23 cellular contexts compared by ENCODE assay signal in the genomic region with DNA sequence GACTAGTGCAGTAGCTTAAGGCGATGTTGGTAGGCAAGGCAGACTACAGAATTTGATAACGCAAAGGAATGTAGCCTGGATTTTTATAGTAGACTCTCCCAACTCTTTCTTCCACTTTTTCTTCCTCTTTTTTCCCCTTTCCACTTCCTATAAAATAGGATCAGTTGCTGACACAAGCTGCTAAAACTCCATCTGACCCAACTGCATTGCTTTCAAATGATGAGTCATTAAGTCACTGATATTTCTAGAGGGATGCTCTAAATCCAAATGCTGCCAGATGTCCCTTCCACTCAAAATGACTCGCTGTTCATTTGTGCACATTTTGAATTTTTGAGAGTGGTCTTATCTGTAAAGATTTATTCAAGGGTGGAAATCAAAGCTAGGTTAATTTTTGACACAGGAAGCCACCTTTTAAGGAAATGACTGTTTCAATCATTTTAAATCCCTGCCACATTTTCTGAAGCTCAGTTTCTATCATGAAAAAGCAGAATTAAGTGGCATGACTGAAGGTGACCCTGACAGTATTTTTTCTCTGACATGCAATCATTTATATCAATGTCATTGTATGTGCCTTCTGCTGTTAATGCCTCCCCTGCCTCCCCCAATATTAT. TPM values are rescaled to one million over a fixed set of nuclear protein-coding genes. Genes with fewer than 3 reads are reported as not detected.
DNase-seq lines count a peak whose midpoint lies in the region; ATAC-seq, FAIRE-seq and TF ChIP-seq lines count a peak whose summit lies in the region.
"Had no signal": no experiment of that assay in that cellular context is flagged by ENCODE, and none has a peak within 500 bp of the region (broad histone marks: within the 10 kb centered on the region; RNA-seq: fewer than 3 reads in every experiment).

No MANE protein-coding gene starts in this region.

- FAIRE-seq in A549 (lab: Jason Lieb, UNC) (no peak), GM19239 (lab: Jason Lieb, UNC) (peak; percentile 86), GM12878 (lab: Jason Lieb, UNC) (no peak)
- FAIRE-seq: astrocyte, pancreas had no signal

- no peaks in the 10 kb centered on the region for H3K79me2 ChIP-seq in GM12878 (ENCODE audit: control insufficient read depth, insufficient read depth, low read length)

- POLR2A ChIA-PET in A549 (lab: Yijun Ruan, JAX), result no interaction called here
- POLR2A ChIA-PET in GM12878 (lab: Charles Lee), result interaction anchor here (1.2 to 1.6 kb wide), 2 partner anchors 9 to 49 kb away, joined by 6 to 9 read pairs; no protein-coding TSS in a partner anchor

- SMC1A ChIA-PET in GM12878 (lab: Charles Lee; ENCODE audit: uncharacterized antibody, unreplicated experiment), result interaction anchor here (0.7 to 3.2 kb wide), 16 partner anchors 8 to 84 kb away, joined by 3 to 24 read pairs (median 6); a partner anchor contains a TSS

- H4K20me1 ChIP-seq in GM12878 (ENCODE audit: control insufficient read depth, insufficient read depth), result no peaks in the 10 kb centered on the region

- TF ChIP-seq EP300 in A549 (IDR thresholded peaks at IDR 0.05) (no peak), GM12878 (IDR thresholded peaks at IDR 0.05; ENCODE audit: borderline replicate concordance in 1 of 2, control insufficient read depth in 1 of 2, low read depth in 2 of 2, low read length in 2 of 2) (no peak)

- no peaks in the 10 kb centered on the region for H3K27me3 ChIP-seq in GM12878 (replicated peaks in 1 of 2; ENCODE audit: control insufficient read depth in 2 of 2, insufficient read depth in 2 of 2, low read length in 1 of 2)
- H3K27me3 ChIP-seq: right lobe of liver, SJCRH30 had no signal

- H3K27ac Mint-ChIP-seq in natural killer cell treated with Interleukin-12 subunit alpha and Interleukin-12 subunit beta and Interleukin-15 and Interleukin-18, amount 100 ng/mL, for 72 hours, result no peak overlapping the region
- H3K27ac Mint-ChIP-seq in mesothelial cell of epicardium, result no peak overlapping the region
- H3K27ac Mint-ChIP-seq: activated CD4-positive, alpha-beta T cell treated with anti-CD3 and anti-CD28 coated beads, Interleukin-2, amount 10 ng/mL, durations not matched to agents 24 days and 14 days; activated naive CD4-positive, alpha-beta T cell treated with anti-CD3 and anti-CD28 coated beads, Interleukin-2, amount 50 U/mL, for 72 hours; immature natural killer cell had no signal

- DNase-seq in A549 (ENCODE audit: low read depth in 1 of 2, low spot score in 1 of 2) (no peak), GM19239 (ENCODE audit: insufficient read length, low spot score) (no peak), NCI-H524 (lab: John Stamatoyannopoulos, UW) (peak; percentile 32 to 72), GM12878 (ENCODE audit: low read depth, low spot score) (no peak), mesothelial cell of epicardium (ENCODE audit: low spot score in 2 of 2, unreplicated experiment in 2 of 2) (no peak), KG1 (lab: John Stamatoyannopoulos, UW) (no peak)
- DNase-seq in natural killer cell treated with Interleukin-12 subunit alpha and Interleukin-12 subunit beta and Interleukin-15 and Interleukin-18, amount 100 ng/mL, for 72 hours (ENCODE audit: low spot score), result no peak
- DNase-seq: ACHN; activated CD4-positive, alpha-beta T cell treated with anti-CD3 and anti-CD28 coated beads, Interleukin-2, amount 10 ng/mL, durations not matched to agents 24 days and 14 days; central memory CD4-positive, alpha-beta T cell; dorsolateral prefrontal cortex; immature natural killer cell; left ventricle myocardium inferior; nephron progenitor cell; pancreas; right lobe of liver; SJCRH30; stomach; T-helper 1 cell had no signal

- H3K27ac ChIP-seq in A549 (no peak overlapping the region), GM12878 (ENCODE audit: control insufficient read depth, insufficient read depth) (no peak overlapping the region)
- H3K27ac ChIP-seq: C4-2B, left ventricle myocardium inferior, pancreas, right lobe of liver, SJCRH30, stomach had no signal

- no TSS peak for BruUV-seq in GM12878 (replicated peaks; lab: Mats Ljungman, UMichigan)

- in situ Hi-C loops in GM12878 (cut with MboI), result no loop called here

- H3K4me2 ChIP-seq in A549 (no peak overlapping the region), GM12878 (ENCODE audit: control insufficient read depth, insufficient read depth) (no peak overlapping the region)

- TF ChIP-seq RAD21 in A549 (conservative IDR thresholded peaks at IDR 0.05 in 1 of 2, IDR thresholded peaks at IDR 0.05 in 1 of 2) (no peak), GM12878 (IDR thresholded peaks at IDR 0.05; ENCODE audit: insufficient read depth, low read depth, low read length) (no peak)

- peaks cover 11 to 20% of the 10 kb centered on the region in 2 donors for H3K4me1 Mint-ChIP-seq in natural killer cell treated with Interleukin-12 subunit alpha and Interleukin-12 subunit beta and Interleukin-15 and Interleukin-18, amount 100 ng/mL, for 72 hours (ENCODE audit: low read depth in 2 of 2)
- H3K4me1 Mint-ChIP-seq in mesothelial cell of epicardium, result peaks cover 17% of the 10 kb centered on the region

- H3K4me3 ChIP-seq in A549 (no peak overlapping the region), GM12878 (no peak overlapping the region)
- H3K4me3 ChIP-seq: dorsolateral prefrontal cortex, left ventricle myocardium inferior, pancreas, right lobe of liver, SJCRH30, stomach had no signal

- ATAC-seq in A549 (no peak), GM12878 (peak; percentile 56), HG02798 (IDR thresholded peaks at IDR 0.05; ENCODE audit: poor library complexity, unreplicated experiment) (no peak)
- ATAC-seq in natural killer cell treated with Interleukin-12 subunit alpha and Interleukin-12 subunit beta and Interleukin-15 and Interleukin-18, amount 100 ng/mL, for 72 hours, result no peak
- ATAC-seq: activated naive CD4-positive, alpha-beta T cell treated with anti-CD3 and anti-CD28 coated beads, Interleukin-2, amount 50 U/mL, for 72 hours had no signal

- RAD21 ChIA-PET in GM12878 (lab: Charles Lee; ENCODE audit: unreplicated experiment), result interaction anchor here (0.6 to 2.7 kb wide), 10 partner anchors 8 to 251 kb away, joined by 3 to 13 read pairs (median 4); a partner anchor contains a TSS

- WGBS in A549 (ENCODE audit: missing lambda C conversion rate), result 61% methylated on average over 3 of the region's 3 CpGs
- WGBS in GM12878 (ENCODE audit: insufficient coverage, insufficient replicate concordance, low lambda C conversion rate, missing lambda C conversion rate), result 91% methylated on average over 3 of the region's 3 CpGs

- no peak for TF ChIP-seq CTCF in A549 (IDR thresholded peaks at IDR 0.05)
- TF ChIP-seq CTCF in GM12878 (IDR thresholded peaks at IDR 0.05 in 2 of 3, conservative IDR thresholded peaks at IDR 0.05 in 1 of 3; ENCODE audit: control insufficient read depth in 2 of 3, extremely low read depth in 1 of 3, insufficient read depth in 1 of 3, low read depth in 3 of 3, low read length in 3 of 3), result no peak
- TF ChIP-seq CTCF in mesothelial cell of epicardium (IDR thresholded peaks at IDR 0.05; ENCODE audit: unreplicated experiment), result no peak

- no peak for TF ChIP-seq POLR2A in A549 (IDR thresholded peaks at IDR 0.05; ENCODE audit: low read length)
- TF ChIP-seq POLR2A in GM12878 (IDR thresholded peaks at IDR 0.05; ENCODE audit: low read depth, low read length), result no peak

- CTCF ChIA-PET in A549 (lab: Yijun Ruan, JAX) (interaction anchor here (0.9 to 1.3 kb wide), 4 partner anchors 12 to 1019 kb away, joined by 3 to 5 read pairs (median 4); no protein-coding TSS in a partner anchor), GM12878 (lab: Yijun Ruan, JAX) (interaction anchor here (0.5 to 2.0 kb wide), 7 partner anchors 8 to 750 kb away, joined by 3 to 9 read pairs (median 3); no protein-coding TSS in a partner anchor)

- H3K36me3 ChIP-seq in GM12878 (ENCODE audit: control insufficient read depth in 2 of 2, insufficient read depth in 2 of 2, low read length in 1 of 2), result no peaks in the 10 kb centered on the region
- H3K36me3 ChIP-seq: left ventricle myocardium inferior, pancreas, right lobe of liver, SJCRH30, stomach had no signal

- no peak overlapping the region for H3K9ac ChIP-seq in GM12878 (ENCODE audit: control insufficient read depth, insufficient read depth, low read length)

- no peak overlapping the region for H3K4me3 Mint-ChIP-seq in natural killer cell treated with Interleukin-12 subunit alpha and Interleukin-12 subunit beta and Interleukin-15 and Interleukin-18, amount 100 ng/mL, for 72 hours
- no peak overlapping the region for H3K4me3 Mint-ChIP-seq in mesothelial cell of epicardium
- H3K4me3 Mint-ChIP-seq: activated CD4-positive, alpha-beta T cell treated with anti-CD3 and anti-CD28 coated beads, Interleukin-2, amount 10 ng/mL, durations not matched to agents 24 days and 14 days; immature natural killer cell; nephron progenitor cell had no signal

- H3K4me1 ChIP-seq in A549, result no peaks in the 10 kb centered on the region
- peaks cover 20% of the 10 kb centered on the region for H3K4me1 ChIP-seq in GM12878 (ENCODE audit: control insufficient read depth, insufficient read depth, low read length)
- H3K4me1 ChIP-seq: left ventricle myocardium inferior, pancreas, SJCRH30 had no signal

- no peaks in the 10 kb centered on the region for H3K36me3 Mint-ChIP-seq in natural killer cell treated with Interleukin-12 subunit alpha and Interleukin-12 subunit beta and Interleukin-15 and Interleukin-18, amount 100 ng/mL, for 72 hours
- no peaks in the 10 kb centered on the region for H3K36me3 Mint-ChIP-seq in mesothelial cell of epicardium
- H3K36me3 Mint-ChIP-seq: activated naive CD4-positive, alpha-beta T cell treated with anti-CD3 and anti-CD28 coated beads, Interleukin-2, amount 50 U/mL, for 72 hours; immature natural killer cell had no signal

- no peaks in the 10 kb centered on the region for H3K9me3 Mint-ChIP-seq in natural killer cell treated with Interleukin-12 subunit alpha and Interleukin-12 subunit beta and Interleukin-15 and Interleukin-18, amount 100 ng/mL, for 72 hours
- no peaks in the 10 kb centered on the region for H3K9me3 Mint-ChIP-seq in mesothelial cell of epicardium
- H3K9me3 Mint-ChIP-seq: activated CD4-positive, alpha-beta T cell treated with anti-CD3 and anti-CD28 coated beads, Interleukin-2, amount 10 ng/mL, durations not matched to agents 24 days and 14 days; activated naive CD4-positive, alpha-beta T cell treated with anti-CD3 and anti-CD28 coated beads, Interleukin-2, amount 50 U/mL, for 72 hours; immature natural killer cell; nephron progenitor cell had no signal

- peaks cover 14 to 15% of the 10 kb centered on the region in 2 donors for H3K27me3 Mint-ChIP-seq in natural killer cell treated with Interleukin-12 subunit alpha and Interleukin-12 subunit beta and Interleukin-15 and Interleukin-18, amount 100 ng/mL, for 72 hours
- H3K27me3 Mint-ChIP-seq in mesothelial cell of epicardium (ENCODE audit: low read depth), result peaks cover 58% of the 10 kb centered on the region

- intact Hi-C loops in GM12878 (cut with micrococcal nuclease; ENCODE audit: unreplicated experiment), result loop anchor here (5.0 kb wide), 1 partner anchor 86 kb away; no protein-coding TSS in a partner anchor

- H3K9me3 ChIP-seq in A549 (no peaks in the 10 kb centered on the region; the same call in 2 of the 3 replicates), GM12878 (replicated peaks; ENCODE audit: control insufficient read depth, insufficient read depth, low read length) (no peaks in the 10 kb centered on the region)
- H3K9me3 ChIP-seq: left ventricle myocardium inferior, pancreas, right lobe of liver, SJCRH30, stomach had no signal

- H2AFZ ChIP-seq in GM12878 (ENCODE audit: control insufficient read depth, low read depth, low read length), result no peak overlapping the region

RNA-seq across cellular contexts. Expression of a gene that starts 25.8 kb away (rescaled TPM):
- polyA plus RNA-seq in A549 (2011; rRNA removed) (10.2 and 10.3 TPM in 2 replicates), A549 (2017; fragmentation: RNase III; extraction: RNeasy Plus Mini Kit Qiagen cat#74134 plus additional on column Dnase treatment) (8.8 to 10.2 TPM (median 9.6 TPM) in 3 replicates), GM12878 (2011; rRNA removed) (19.0 and 22.5 TPM in 2 replicates), GM12878 (2014; fragmentation: Illumina TruSeq; extraction: Trizol) (20.5 and 21.5 TPM in 2 replicates), GM12878 (2014; fragmentation: Nextera tagmentation; extraction: Ambion mirVana) (1 to 10 TPM; 2.8 to 4.3 TPM), GM12878 (2014; rRNA removed) (13.3 and 13.6 TPM in 2 replicates), GM12878 (2016; fragmentation: Nextera tagmentation; extraction: Ambion mirVana) (10 to 100 TPM; 10.1 to 11.5 TPM)
- 4.6 and 5.9 TPM in 2 replicates for polyA plus RNA-seq in A549 (2012; cell fraction: cytosol; rRNA removed)
- polyA plus RNA-seq in A549 (2012; cell fraction: nucleus; rRNA removed), result 12.6 and 21.2 TPM in 2 replicates
- polyA minus RNA-seq in A549 (2011; rRNA and poly(A)+ RNA removed), result 15.2 and 17.6 TPM in 2 replicates
- total RNA-seq in GM12878 (2013; cell fraction: nucleolus; rRNA removed), result 125 and 127 TPM in 2 replicates
- total RNA-seq in GM12878 (2014; rRNA removed) (16.7 and 17.0 TPM in 2 replicates), GM12878 (2014; rRNA removed; fragmentation: Illumina TruSeq; extraction: Trizol) (18.2 and 18.9 TPM in 2 replicates), GM12878 (2021) (26.1 and 29.6 TPM in 2 replicates), mesothelial cell of epicardium (0.86 to 2.3 TPM (median 2.0 TPM) in 3 replicates)
- polyA plus RNA-seq in GM12878 (2011; ENCODE audit: low read depth), result 6.6 TPM
- polyA plus RNA-seq in GM12878 (2011; cell fraction: cytosol; rRNA removed), result 14.6 and 18.5 TPM in 2 replicates
- 42.9 and 46.5 TPM in 2 replicates for polyA plus RNA-seq in GM12878 (2011; cell fraction: nucleus; rRNA removed)
- 8.3 and 10.7 TPM in 2 replicates for polyA plus RNA-seq in GM12878 (2012)
- polyA minus RNA-seq in GM12878 (2011; rRNA and poly(A)+ RNA removed), result 37.3 and 49.0 TPM in 2 replicates
- 12.4 and 14.8 TPM in 2 replicates for polyA minus RNA-seq in GM12878 (2011; cell fraction: cytosol; rRNA and poly(A)+ RNA removed)
- 45.3 and 64.3 TPM in 2 replicates for polyA minus RNA-seq in GM12878 (2011; cell fraction: nucleus; rRNA and poly(A)+ RNA removed)
- total RNA-seq in natural killer cell treated with Interleukin-12 subunit alpha and Interleukin-12 subunit beta and Interleukin-15 and Interleukin-18, amount 100 ng/mL, for 72 hours, result 100 to 1,000 TPM in 1 of 2 donors, 10 to 100 TPM in 1; 94.9 to 101 TPM

Comparison
In these comparisons a context has a peak if more than half of its experiments do, and no peak if none do; other contexts are left out.
1. DNase-seq: peak in NCI-H524 (2 of 2); none in A549 (0 of 2), GM19239 (single experiment), GM12878 (single experiment), natural killer cell treated with Interleukin-12 subunit alpha and Interleukin-12 subunit beta and Interleukin-15 and Interleukin-18, amount 100 ng/mL, for 72 hours (single experiment), mesothelial cell of epicardium (0 of 2) and KG1 (single experiment).